In the genomic region with DNA sequence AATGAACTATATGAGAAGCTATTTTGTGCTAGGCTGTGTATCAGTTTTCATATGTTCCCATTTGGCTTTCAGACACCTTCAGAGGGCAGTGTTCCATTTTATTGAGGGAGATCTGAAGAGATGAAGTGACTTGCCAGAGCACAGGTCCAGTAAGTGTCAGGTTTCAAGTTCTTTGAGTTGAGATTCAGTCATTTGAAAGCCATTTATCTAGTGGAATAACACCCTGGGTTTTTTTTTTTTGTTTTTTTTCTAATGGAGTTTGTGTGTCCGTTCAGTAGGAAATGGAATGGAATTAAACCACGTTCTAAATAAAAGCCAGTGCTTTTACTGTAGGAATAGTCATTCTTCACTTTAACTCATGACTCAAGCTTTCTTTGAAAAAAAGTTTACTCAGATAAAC, we compare ENCODE assay signal across 11 cellular contexts.
A peak's percentile ranks its signal among the peaks of the same experiment; 100 is the strongest.
DNase-seq lines count a peak whose midpoint lies in the region; ATAC-seq lines count a peak whose summit lies in the region.
"Had no signal": no experiment of that assay in that cellular context is flagged by ENCODE, and none has a peak within 500 bp of the region (broad histone marks: within the 10 kb centered on the region; RNA-seq: fewer than 3 reads in every experiment).

No MANE protein-coding gene starts in this region.

- H3K9ac ChIP-seq in adipocyte (ENCODE audit: low read length) = no peak overlapping the region

- no peaks in the 10 kb centered on the region for H3K27me3 ChIP-seq in adipocyte (replicated peaks; ENCODE audit: control insufficient read depth, insufficient read depth, low read length)
- H3K27me3 ChIP-seq: transverse colon had no signal

- no peaks in the 10 kb centered on the region for H3K36me3 ChIP-seq in adipocyte (ENCODE audit: control insufficient read depth, insufficient read depth, low read length, severe bottlenecking)
- H3K36me3 ChIP-seq: transverse colon had no signal

- no peaks in the 10 kb centered on the region for H3K9me3 ChIP-seq in adipocyte (ENCODE audit: control insufficient read depth, low read length)
- H3K9me3 ChIP-seq: transverse colon had no signal

- ATAC-seq in HG03135 (IDR thresholded peaks at IDR 0.05; ENCODE audit: unreplicated experiment) (no peak), HG02981 (IDR thresholded peaks at IDR 0.05; ENCODE audit: unreplicated experiment) (no peak)

- H3K4me3 ChIP-seq in adipocyte (ENCODE audit: low read length) = no peak overlapping the region
- H3K4me3 ChIP-seq: transverse colon had no signal

- DNase-seq in DMS53 (lab: John Stamatoyannopoulos, UW) = peak; percentile 90
- DNase-seq in NCI-H187 treated with DMSO at 0.1 percent for 48 hours (lab: John Stamatoyannopoulos, UW) = peak; percentile 79
- DNase-seq in adipocyte (ENCODE audit: low read depth) = peak; percentile 43
- peak; percentile 49 for DNase-seq in myocyte (ENCODE audit: low read depth)
- DNase-seq in activated CD4-positive, alpha-beta T cell treated with anti-CD3 and anti-CD28 coated beads for 48 hours = no peak
- no peak for DNase-seq in NCI-H2081 (lab: John Stamatoyannopoulos, UW)
- DNase-seq: COR-L47; stimulated activated CD4-positive, alpha-beta T cell treated with anti-CD3 and anti-CD28 coated beads, Interleukin-4, amount 100 ng/mL, for 4 hours; transverse colon had no signal

- peaks cover 33% of the 10 kb centered on the region for H3K4me1 ChIP-seq in adipocyte (ENCODE audit: control insufficient read depth, insufficient read depth, low read length)
- H3K4me1 ChIP-seq: transverse colon had no signal

Comparison
In these comparisons a context has a peak if more than half of its experiments do, and no peak if none do; other contexts are left out.
1. DNase-seq: peak in DMS53 (single experiment), NCI-H187 treated with DMSO at 0.1 percent for 48 hours (single experiment), adipocyte (single experiment) and myocyte (single experiment); none in activated CD4-positive, alpha-beta T cell treated with anti-CD3 and anti-CD28 coated beads for 48 hours (single experiment) and NCI-H2081 (0 of 2).